ENCODE assay signal across 1 cellular context in genomic region chr5:173866249-173867172, GRCh38.
A peak's percentile ranks its signal among the peaks of the same experiment; 100 is the strongest.
TF ChIP-seq lines count a peak whose summit lies in the region.

No MANE protein-coding gene starts in this region.

TF ChIP-seq in K562, 482 proteins besides CTCF, POLR2A, EP300 and RAD21 (continued from another document and continues in another):
- peak in 1 of 2 experiments; percentile 64; a peak in 3 of 4 replicates for TF ChIP-seq NRF1 (conservative IDR thresholded peaks at IDR 0.05 in 1 of 2, IDR thresholded peaks at IDR 0.05 in 1 of 2)
- no peak for TF ChIP-seq PHB2 (IDR thresholded peaks at IDR 0.05; ENCODE audit: low read depth)
- peak; percentile 83 for TF ChIP-seq GTF2E2 (tag; IDR thresholded peaks at IDR 0.05)
- TF ChIP-seq BRCA1 (IDR thresholded peaks at IDR 0.05) = no peak
- TF ChIP-seq BRCA1 (CRISPR knock-in tag; IDR thresholded peaks at IDR 0.05) = no peak
- TF ChIP-seq PHF21A (IDR thresholded peaks at IDR 0.05; ENCODE audit: borderline replicate concordance, low read depth) = no peak
- TF ChIP-seq DNMT1 (IDR thresholded peaks at IDR 0.05) = no peak
- no peak for TF ChIP-seq KLF13 (tag; IDR thresholded peaks at IDR 0.05; ENCODE audit: borderline replicate concordance, low read depth)
- TF ChIP-seq, protein P1, sequence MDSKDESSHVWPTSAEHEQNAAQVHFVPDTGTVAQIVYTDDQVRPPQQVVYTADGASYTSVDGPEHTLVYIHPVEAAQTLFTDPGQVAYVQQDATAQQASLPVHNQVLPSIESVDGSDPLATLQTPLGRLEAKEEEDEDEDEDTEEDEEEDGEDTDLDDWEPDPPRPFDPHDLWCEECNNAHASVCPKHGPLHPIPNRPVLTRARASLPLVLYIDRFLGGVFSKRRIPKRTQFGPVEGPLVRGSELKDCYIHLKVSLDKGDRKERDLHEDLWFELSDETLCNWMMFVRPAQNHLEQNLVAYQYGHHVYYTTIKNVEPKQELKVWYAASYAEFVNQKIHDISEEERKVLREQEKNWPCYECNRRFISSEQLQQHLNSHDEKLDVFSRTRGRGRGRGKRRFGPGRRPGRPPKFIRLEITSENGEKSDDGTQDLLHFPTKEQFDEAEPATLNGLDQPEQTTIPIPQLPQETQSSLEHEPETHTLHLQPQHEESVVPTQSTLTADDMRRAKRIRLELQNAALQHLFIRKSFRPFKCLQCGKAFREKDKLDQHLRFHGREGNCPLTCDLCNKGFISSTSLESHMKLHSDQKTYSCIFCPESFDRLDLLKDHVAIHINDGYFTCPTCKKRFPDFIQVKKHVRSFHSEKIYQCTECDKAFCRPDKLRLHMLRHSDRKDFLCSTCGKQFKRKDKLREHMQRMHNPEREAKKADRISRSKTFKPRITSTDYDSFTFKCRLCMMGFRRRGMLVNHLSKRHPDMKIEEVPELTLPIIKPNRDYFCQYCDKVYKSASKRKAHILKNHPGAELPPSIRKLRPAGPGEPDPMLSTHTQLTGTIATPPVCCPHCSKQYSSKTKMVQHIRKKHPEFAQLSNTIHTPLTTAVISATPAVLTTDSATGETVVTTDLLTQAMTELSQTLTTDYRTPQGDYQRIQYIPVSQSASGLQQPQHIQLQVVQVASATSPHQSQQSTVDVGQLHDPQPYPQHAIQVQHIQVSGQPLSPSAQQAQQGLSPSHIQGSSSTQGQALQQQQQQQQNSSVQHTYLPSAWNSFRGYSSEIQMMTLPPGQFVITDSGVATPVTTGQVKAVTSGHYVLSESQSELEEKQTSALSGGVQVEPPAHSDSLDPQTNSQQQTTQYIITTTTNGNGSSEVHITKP (IDR thresholded peaks at IDR 0.05; ENCODE audit: partially characterized antibody) = peak; percentile 74
- TF ChIP-seq RBM25 (IDR thresholded peaks at IDR 0.05; ENCODE audit: low read depth, low read length, severe bottlenecking) = no peak
- TF ChIP-seq ZNF324 (CRISPR knock-in tag; IDR thresholded peaks at IDR 0.05) = no peak
- TF ChIP-seq ZSCAN29 (IDR thresholded peaks at IDR 0.05) = no peak
- TF ChIP-seq DDX20 (tag; IDR thresholded peaks at IDR 0.05; ENCODE audit: low read depth) = no peak
- no peak for TF ChIP-seq ZNF780A (CRISPR knock-in tag; IDR thresholded peaks at IDR 0.05)
- 0 out of 2 replicates have a peak, but pooled peaks have one; percentile 16 for TF ChIP-seq GABPB1 (CRISPR knock-in tag; IDR thresholded peaks at IDR 0.05)
- TF ChIP-seq ATF4 (CRISPR knock-in tag; IDR thresholded peaks at IDR 0.05) = peak; percentile 60
- TF ChIP-seq TAF15 (IDR thresholded peaks at IDR 0.05; ENCODE audit: low read depth, low read length) = no peak
- TF ChIP-seq SNIP1 (IDR thresholded peaks at IDR 0.05; ENCODE audit: low read depth) = 0 out of 2 replicates have a peak, but pooled peaks have one; percentile 11
- TF ChIP-seq, protein P2, sequence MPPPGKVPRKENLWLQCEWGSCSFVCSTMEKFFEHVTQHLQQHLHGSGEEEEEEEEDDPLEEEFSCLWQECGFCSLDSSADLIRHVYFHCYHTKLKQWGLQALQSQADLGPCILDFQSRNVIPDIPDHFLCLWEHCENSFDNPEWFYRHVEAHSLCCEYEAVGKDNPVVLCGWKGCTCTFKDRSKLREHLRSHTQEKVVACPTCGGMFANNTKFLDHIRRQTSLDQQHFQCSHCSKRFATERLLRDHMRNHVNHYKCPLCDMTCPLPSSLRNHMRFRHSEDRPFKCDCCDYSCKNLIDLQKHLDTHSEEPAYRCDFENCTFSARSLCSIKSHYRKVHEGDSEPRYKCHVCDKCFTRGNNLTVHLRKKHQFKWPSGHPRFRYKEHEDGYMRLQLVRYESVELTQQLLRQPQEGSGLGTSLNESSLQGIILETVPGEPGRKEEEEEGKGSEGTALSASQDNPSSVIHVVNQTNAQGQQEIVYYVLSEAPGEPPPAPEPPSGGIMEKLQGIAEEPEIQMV (tag; conservative IDR thresholded peaks at IDR 0.05; ENCODE audit: low read depth) = no peak
- peak; percentile 70; the same call in 1 of the 2 replicates for TF ChIP-seq NFRKB (IDR thresholded peaks at IDR 0.05; ENCODE audit: low read depth)
- TF ChIP-seq RBM22 (IDR thresholded peaks at IDR 0.05; ENCODE audit: low read depth, low read length, poor library complexity, severe bottlenecking) = no peak
- TF ChIP-seq, protein P3, sequence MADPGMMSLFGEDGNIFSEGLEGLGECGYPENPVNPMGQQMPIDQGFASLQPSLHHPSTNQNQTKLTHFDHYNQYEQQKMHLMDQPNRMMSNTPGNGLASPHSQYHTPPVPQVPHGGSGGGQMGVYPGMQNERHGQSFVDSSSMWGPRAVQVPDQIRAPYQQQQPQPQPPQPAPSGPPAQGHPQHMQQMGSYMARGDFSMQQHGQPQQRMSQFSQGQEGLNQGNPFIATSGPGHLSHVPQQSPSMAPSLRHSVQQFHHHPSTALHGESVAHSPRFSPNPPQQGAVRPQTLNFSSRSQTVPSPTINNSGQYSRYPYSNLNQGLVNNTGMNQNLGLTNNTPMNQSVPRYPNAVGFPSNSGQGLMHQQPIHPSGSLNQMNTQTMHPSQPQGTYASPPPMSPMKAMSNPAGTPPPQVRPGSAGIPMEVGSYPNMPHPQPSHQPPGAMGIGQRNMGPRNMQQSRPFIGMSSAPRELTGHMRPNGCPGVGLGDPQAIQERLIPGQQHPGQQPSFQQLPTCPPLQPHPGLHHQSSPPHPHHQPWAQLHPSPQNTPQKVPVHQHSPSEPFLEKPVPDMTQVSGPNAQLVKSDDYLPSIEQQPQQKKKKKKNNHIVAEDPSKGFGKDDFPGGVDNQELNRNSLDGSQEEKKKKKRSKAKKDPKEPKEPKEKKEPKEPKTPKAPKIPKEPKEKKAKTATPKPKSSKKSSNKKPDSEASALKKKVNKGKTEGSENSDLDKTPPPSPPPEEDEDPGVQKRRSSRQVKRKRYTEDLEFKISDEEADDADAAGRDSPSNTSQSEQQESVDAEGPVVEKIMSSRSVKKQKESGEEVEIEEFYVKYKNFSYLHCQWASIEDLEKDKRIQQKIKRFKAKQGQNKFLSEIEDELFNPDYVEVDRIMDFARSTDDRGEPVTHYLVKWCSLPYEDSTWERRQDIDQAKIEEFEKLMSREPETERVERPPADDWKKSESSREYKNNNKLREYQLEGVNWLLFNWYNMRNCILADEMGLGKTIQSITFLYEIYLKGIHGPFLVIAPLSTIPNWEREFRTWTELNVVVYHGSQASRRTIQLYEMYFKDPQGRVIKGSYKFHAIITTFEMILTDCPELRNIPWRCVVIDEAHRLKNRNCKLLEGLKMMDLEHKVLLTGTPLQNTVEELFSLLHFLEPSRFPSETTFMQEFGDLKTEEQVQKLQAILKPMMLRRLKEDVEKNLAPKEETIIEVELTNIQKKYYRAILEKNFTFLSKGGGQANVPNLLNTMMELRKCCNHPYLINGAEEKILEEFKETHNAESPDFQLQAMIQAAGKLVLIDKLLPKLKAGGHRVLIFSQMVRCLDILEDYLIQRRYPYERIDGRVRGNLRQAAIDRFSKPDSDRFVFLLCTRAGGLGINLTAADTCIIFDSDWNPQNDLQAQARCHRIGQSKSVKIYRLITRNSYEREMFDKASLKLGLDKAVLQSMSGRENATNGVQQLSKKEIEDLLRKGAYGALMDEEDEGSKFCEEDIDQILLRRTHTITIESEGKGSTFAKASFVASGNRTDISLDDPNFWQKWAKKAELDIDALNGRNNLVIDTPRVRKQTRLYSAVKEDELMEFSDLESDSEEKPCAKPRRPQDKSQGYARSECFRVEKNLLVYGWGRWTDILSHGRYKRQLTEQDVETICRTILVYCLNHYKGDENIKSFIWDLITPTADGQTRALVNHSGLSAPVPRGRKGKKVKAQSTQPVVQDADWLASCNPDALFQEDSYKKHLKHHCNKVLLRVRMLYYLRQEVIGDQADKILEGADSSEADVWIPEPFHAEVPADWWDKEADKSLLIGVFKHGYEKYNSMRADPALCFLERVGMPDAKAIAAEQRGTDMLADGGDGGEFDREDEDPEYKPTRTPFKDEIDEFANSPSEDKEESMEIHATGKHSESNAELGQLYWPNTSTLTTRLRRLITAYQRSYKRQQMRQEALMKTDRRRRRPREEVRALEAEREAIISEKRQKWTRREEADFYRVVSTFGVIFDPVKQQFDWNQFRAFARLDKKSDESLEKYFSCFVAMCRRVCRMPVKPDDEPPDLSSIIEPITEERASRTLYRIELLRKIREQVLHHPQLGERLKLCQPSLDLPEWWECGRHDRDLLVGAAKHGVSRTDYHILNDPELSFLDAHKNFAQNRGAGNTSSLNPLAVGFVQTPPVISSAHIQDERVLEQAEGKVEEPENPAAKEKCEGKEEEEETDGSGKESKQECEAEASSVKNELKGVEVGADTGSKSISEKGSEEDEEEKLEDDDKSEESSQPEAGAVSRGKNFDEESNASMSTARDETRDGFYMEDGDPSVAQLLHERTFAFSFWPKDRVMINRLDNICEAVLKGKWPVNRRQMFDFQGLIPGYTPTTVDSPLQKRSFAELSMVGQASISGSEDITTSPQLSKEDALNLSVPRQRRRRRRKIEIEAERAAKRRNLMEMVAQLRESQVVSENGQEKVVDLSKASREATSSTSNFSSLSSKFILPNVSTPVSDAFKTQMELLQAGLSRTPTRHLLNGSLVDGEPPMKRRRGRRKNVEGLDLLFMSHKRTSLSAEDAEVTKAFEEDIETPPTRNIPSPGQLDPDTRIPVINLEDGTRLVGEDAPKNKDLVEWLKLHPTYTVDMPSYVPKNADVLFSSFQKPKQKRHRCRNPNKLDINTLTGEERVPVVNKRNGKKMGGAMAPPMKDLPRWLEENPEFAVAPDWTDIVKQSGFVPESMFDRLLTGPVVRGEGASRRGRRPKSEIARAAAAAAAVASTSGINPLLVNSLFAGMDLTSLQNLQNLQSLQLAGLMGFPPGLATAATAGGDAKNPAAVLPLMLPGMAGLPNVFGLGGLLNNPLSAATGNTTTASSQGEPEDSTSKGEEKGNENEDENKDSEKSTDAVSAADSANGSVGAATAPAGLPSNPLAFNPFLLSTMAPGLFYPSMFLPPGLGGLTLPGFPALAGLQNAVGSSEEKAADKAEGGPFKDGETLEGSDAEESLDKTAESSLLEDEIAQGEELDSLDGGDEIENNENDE (IDR thresholded peaks at IDR 0.05; ENCODE audit: low read depth, low read length) = no peak
- TF ChIP-seq CSDE1 (IDR thresholded peaks at IDR 0.05) = no peak
- TF ChIP-seq SMARCE1 (IDR thresholded peaks at IDR 0.05) = no peak
- TF ChIP-seq, protein P4, sequence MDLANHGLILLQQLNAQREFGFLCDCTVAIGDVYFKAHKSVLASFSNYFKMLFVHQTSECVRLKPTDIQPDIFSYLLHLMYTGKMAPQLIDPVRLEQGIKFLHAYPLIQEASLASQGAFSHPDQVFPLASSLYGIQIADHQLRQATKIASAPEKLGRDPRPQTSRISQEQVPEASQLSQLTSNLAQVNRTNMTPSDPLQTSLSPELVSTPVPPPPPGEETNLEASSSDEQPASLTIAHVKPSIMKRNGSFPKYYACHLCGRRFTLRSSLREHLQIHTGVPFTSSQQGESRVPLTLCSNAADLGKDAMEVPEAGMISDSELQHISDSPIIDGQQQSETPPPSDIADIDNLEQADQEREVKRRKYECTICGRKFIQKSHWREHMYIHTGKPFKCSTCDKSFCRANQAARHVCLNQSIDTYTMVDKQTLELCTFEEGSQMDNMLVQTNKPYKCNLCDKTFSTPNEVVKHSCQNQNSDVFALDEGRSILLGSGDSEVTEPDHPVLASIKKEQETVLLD (IDR thresholded peaks at IDR 0.05) = no peak
- no peak for TF ChIP-seq ERF (CRISPR knock-in tag; IDR thresholded peaks at IDR 0.05)
- no peak for TF ChIP-seq ZNF41 (CRISPR knock-in tag; conservative IDR thresholded peaks at IDR 0.05)
- no peak for TF ChIP-seq PHB (CRISPR knock-in tag; IDR thresholded peaks at IDR 0.05)
- TF ChIP-seq, protein P5, sequence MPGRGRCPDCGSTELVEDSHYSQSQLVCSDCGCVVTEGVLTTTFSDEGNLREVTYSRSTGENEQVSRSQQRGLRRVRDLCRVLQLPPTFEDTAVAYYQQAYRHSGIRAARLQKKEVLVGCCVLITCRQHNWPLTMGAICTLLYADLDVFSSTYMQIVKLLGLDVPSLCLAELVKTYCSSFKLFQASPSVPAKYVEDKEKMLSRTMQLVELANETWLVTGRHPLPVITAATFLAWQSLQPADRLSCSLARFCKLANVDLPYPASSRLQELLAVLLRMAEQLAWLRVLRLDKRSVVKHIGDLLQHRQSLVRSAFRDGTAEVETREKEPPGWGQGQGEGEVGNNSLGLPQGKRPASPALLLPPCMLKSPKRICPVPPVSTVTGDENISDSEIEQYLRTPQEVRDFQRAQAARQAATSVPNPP (IDR thresholded peaks at IDR 0.05; ENCODE audit: borderline replicate concordance, insufficient read depth, insufficient read length) = no peak
- TF ChIP-seq EZH2 (IDR thresholded peaks at IDR 0.05; ENCODE audit: borderline replicate concordance, low read depth, low read length) = no peak
- TF ChIP-seq ELK3 (CRISPR knock-in tag; IDR thresholded peaks at IDR 0.05) = no peak
- peak; percentile 76 for TF ChIP-seq POLR2B (IDR thresholded peaks at IDR 0.05; ENCODE audit: low read depth, partially characterized antibody)
- TF ChIP-seq HOXB6 (CRISPR knock-in tag; IDR thresholded peaks at IDR 0.05; ENCODE audit: borderline replicate concordance) = no peak
- no peak for TF ChIP-seq ZNF764 (CRISPR knock-in tag; IDR thresholded peaks at IDR 0.05; ENCODE audit: low read depth)
- TF ChIP-seq, protein P6, sequence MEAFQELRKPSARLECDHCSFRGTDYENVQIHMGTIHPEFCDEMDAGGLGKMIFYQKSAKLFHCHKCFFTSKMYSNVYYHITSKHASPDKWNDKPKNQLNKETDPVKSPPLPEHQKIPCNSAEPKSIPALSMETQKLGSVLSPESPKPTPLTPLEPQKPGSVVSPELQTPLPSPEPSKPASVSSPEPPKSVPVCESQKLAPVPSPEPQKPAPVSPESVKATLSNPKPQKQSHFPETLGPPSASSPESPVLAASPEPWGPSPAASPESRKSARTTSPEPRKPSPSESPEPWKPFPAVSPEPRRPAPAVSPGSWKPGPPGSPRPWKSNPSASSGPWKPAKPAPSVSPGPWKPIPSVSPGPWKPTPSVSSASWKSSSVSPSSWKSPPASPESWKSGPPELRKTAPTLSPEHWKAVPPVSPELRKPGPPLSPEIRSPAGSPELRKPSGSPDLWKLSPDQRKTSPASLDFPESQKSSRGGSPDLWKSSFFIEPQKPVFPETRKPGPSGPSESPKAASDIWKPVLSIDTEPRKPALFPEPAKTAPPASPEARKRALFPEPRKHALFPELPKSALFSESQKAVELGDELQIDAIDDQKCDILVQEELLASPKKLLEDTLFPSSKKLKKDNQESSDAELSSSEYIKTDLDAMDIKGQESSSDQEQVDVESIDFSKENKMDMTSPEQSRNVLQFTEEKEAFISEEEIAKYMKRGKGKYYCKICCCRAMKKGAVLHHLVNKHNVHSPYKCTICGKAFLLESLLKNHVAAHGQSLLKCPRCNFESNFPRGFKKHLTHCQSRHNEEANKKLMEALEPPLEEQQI (IDR thresholded peaks at IDR 0.05) = no peak
- TF ChIP-seq MECOM (CRISPR knock-in tag; IDR thresholded peaks at IDR 0.05) = no peak
